Comparison of ENCODE assay signal across 7 cellular contexts in the genomic region with DNA sequence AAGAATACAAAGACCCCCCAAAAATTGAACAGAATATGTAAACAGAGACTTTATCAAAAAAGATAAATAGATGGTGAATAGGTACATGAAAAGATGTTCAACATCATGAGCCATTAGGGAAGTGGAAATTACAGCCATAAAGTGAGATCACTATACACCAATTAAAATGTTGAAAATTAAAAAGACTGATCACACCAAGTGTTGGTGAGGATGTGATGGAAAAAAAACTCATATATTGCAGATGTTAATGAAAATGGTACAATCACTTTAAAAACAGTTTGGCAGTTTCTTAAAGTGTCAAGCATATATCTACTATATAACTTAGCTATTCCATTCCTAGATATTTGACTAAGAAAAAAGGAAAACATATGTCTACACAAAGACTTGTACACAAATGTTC.
"Had no signal": no experiment of that assay in that cellular context is flagged by ENCODE, and none has a peak within 500 bp of the region (broad histone marks: within the 10 kb centered on the region; RNA-seq: fewer than 3 reads in every experiment).

No MANE protein-coding gene starts in this region.

- DNase-seq: IMR-90, KBM-7, KG1 had no signal

- FAIRE-seq: HTR-8/SVneo, K562 had no signal

- ATAC-seq: K562 had no signal

- H3K9ac ChIP-seq: KMS-11 had no signal

- H3K27ac ChIP-seq: HL-60, KMS-11 had no signal

- H3K4me2 ChIP-seq: KMS-11 had no signal

- H3K4me3 ChIP-seq: K562 had no signal
